In the genomic region with DNA sequence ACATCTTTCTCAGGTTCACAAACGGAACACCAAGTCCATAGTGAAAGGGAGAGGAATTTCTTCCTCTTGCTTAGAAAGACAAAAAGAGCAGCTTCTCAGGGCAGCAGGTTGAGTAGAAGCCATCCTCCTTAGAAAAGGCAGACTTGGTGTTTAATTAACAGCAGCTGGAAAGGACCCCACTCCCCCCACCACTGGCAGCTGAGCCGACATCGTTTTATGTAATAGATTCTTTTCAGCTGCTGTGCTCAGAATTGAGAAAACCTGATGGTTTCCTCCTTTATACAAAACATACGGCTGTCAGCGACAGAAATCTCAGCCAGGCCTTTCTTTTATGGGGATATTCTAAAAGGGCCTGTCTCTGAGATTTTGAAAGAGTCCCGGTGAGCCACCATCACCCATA, we compare ENCODE assay signal across 24 cellular contexts. TPM values are rescaled to one million over a fixed set of nuclear protein-coding genes. Genes with fewer than 3 reads are reported as not detected.
DNase-seq lines count a peak whose midpoint lies in the region; ATAC-seq and TF ChIP-seq lines count a peak whose summit lies in the region.
"Had no signal": no experiment of that assay in that cellular context is flagged by ENCODE, and none has a peak within 500 bp of the region (broad histone marks: within the 10 kb centered on the region; RNA-seq: fewer than 3 reads in every experiment).

No MANE protein-coding gene starts in this region.

- H3K36me3 Mint-ChIP-seq in activated naive CD4-positive, alpha-beta T cell treated with anti-CD3 and anti-CD28 coated beads, Interleukin-2, amount 50 U/mL, for 72 hours = peaks cover 18 to 22% of the 10 kb centered on the region in 2 donors
- no peaks in the 10 kb centered on the region for H3K36me3 Mint-ChIP-seq in mesothelial cell of epicardium
- H3K36me3 Mint-ChIP-seq: stimulated activated naive B cell treated with anti-CD40 and anti-IgM and Interleukin-4, amounts not matched to agents 10 μg/mL and 1 μg/mL and 100 μg/mL, for 72 hours had no signal

- ATAC-seq in activated naive CD4-positive, alpha-beta T cell treated with anti-CD3 and anti-CD28 coated beads, Interleukin-2, amount 50 U/mL, for 72 hours = no peak
- ATAC-seq in mucosa of descending colon (no peak), HG03135 (IDR thresholded peaks at IDR 0.05; ENCODE audit: unreplicated experiment) (no peak), GM21619 (IDR thresholded peaks at IDR 0.05; ENCODE audit: unreplicated experiment) (no peak)
- ATAC-seq: activated CD8-positive, alpha-beta T cell treated with anti-CD3 and anti-CD28 coated beads for 36 hours; foreskin keratinocyte; GM12878; lower lobe of right lung; Panc1; pancreas; stimulated activated naive B cell treated with anti-CD40 and anti-IgM and Interleukin-4, amounts not matched to agents 10 μg/mL and 1 μg/mL and 100 μg/mL, for 72 hours had no signal

- no peak overlapping the region for H3K9ac ChIP-seq in SK-N-MC (ENCODE audit: insufficient read length)

- no peak overlapping the region for H3K4me3 Mint-ChIP-seq in mesothelial cell of epicardium
- H3K4me3 Mint-ChIP-seq: activated B cell treated with CpG ODN at 0.5 μM for 24 hours; activated CD8-positive, alpha-beta T cell treated with anti-CD3 and anti-CD28 coated beads for 36 hours; stimulated activated naive B cell treated with anti-CD40 and anti-IgM and Interleukin-4, amounts not matched to agents 10 μg/mL and 1 μg/mL and 100 μg/mL, for 72 hours had no signal

- peaks cover 5% of the 10 kb centered on the region for H3K4me1 ChIP-seq in mucosa of descending colon (ENCODE audit: low read depth)
- H3K4me1 ChIP-seq: foreskin keratinocyte, pancreas had no signal

- TF ChIP-seq CTCF in mesothelial cell of epicardium (IDR thresholded peaks at IDR 0.05; ENCODE audit: unreplicated experiment) = no peak
- TF ChIP-seq CTCF in mucosa of descending colon (IDR thresholded peaks at IDR 0.05) = no peak

- intact Hi-C loops in mucosa of descending colon (cut with DNase I, micrococcal nuclease) = no loop called here

- H3K36me3 ChIP-seq in SK-N-MC (ENCODE audit: insufficient read depth, low read length) (no peaks in the 10 kb centered on the region), mucosa of descending colon (ENCODE audit: low read depth) (no peaks in the 10 kb centered on the region)
- H3K36me3 ChIP-seq: cardiac muscle cell, lower lobe of right lung, pancreas, thyroid gland had no signal

- peak overlapping the region; percentile 62 to 80 for H3K27ac Mint-ChIP-seq in activated naive CD4-positive, alpha-beta T cell treated with anti-CD3 and anti-CD28 coated beads, Interleukin-2, amount 50 U/mL, for 72 hours
- peak overlapping the region; percentile 65 for H3K27ac Mint-ChIP-seq in mesothelial cell of epicardium
- H3K27ac Mint-ChIP-seq: activated B cell treated with CpG ODN at 0.5 μM for 24 hours; activated CD8-positive, alpha-beta T cell treated with anti-CD3 and anti-CD28 coated beads for 36 hours; stimulated activated naive B cell treated with anti-CD40 and anti-IgM and Interleukin-4, amounts not matched to agents 10 μg/mL and 1 μg/mL and 100 μg/mL, for 72 hours had no signal

- H3K4me1 Mint-ChIP-seq in mesothelial cell of epicardium = peaks cover 60% of the 10 kb centered on the region
- H3K4me1 Mint-ChIP-seq: activated B cell treated with CpG ODN at 0.5 μM for 24 hours had no signal

- no peaks in the 10 kb centered on the region for H3K9me3 Mint-ChIP-seq in activated naive CD4-positive, alpha-beta T cell treated with anti-CD3 and anti-CD28 coated beads, Interleukin-2, amount 50 U/mL, for 72 hours
- H3K9me3 Mint-ChIP-seq in mesothelial cell of epicardium = no peaks in the 10 kb centered on the region
- H3K9me3 Mint-ChIP-seq: activated B cell treated with CpG ODN at 0.5 μM for 24 hours; activated CD8-positive, alpha-beta T cell treated with anti-CD3 and anti-CD28 coated beads for 36 hours; stimulated activated naive B cell treated with anti-CD40 and anti-IgM and Interleukin-4, amounts not matched to agents 10 μg/mL and 1 μg/mL and 100 μg/mL, for 72 hours had no signal

- DNase-seq in activated naive CD4-positive, alpha-beta T cell treated with anti-CD3 and anti-CD28 coated beads, Interleukin-2, amount 50 U/mL, for 72 hours (ENCODE audit: low spot score in 2 of 2) = no peak
- no peak for DNase-seq in activated naive CD4-positive, alpha-beta T cell (lab: John Stamatoyannopoulos, UW)
- DNase-seq in SK-N-MC (ENCODE audit: low read depth, low spot score) (no peak), mesothelial cell of epicardium (ENCODE audit: low spot score in 2 of 2, unreplicated experiment in 2 of 2) (no peak), mucosa of descending colon (no peak)
- DNase-seq: activated B cell treated with CpG ODN at 0.5 μM for 24 hours; activated CD8-positive, alpha-beta T cell treated with anti-CD3 and anti-CD28 coated beads for 36 hours; activated T-cell treated with anti-CD3 and anti-CD28 coated beads, Interleukin-2, amount 50 U/mL, for 1 hour; dorsolateral prefrontal cortex; foreskin keratinocyte; lower lobe of right lung; NCI-H1436 treated with DMSO at 0.1 percent for 48 hours; NCI-H82; pancreas; stimulated activated CD4-positive, alpha-beta T cell treated with anti-CD3 and anti-CD28 coated beads, Interleukin-1b, Interleukin-23, amount 100 ng/mL, for 48 hours; stimulated activated naive B cell treated with anti-CD40 and anti-IgM and Interleukin-4, amounts not matched to agents 10 μg/mL and 1 μg/mL and 100 μg/mL, for 72 hours; T-helper 9 cell; thyroid gland had no signal

- H3K9me3 ChIP-seq in SK-N-MC (ENCODE audit: low read depth, low read length) = no peaks in the 10 kb centered on the region
- no peaks in the 10 kb centered on the region for H3K9me3 ChIP-seq in mucosa of descending colon
- H3K9me3 ChIP-seq: lower lobe of right lung, pancreas, thyroid gland had no signal

- H3K27ac ChIP-seq in SK-N-MC = peak overlapping the region; percentile 7; the same call in 1 of the 2 replicates
- H3K27ac ChIP-seq: cardiac muscle cell, foreskin keratinocyte, lower lobe of right lung, pancreas, thyroid gland had no signal

- no peak overlapping the region for H3K4me3 ChIP-seq in SK-N-MC
- H3K4me3 ChIP-seq in mucosa of descending colon = no peak overlapping the region
- H3K4me3 ChIP-seq: cardiac muscle cell, dorsolateral prefrontal cortex, GM12878, lower lobe of right lung, pancreas, thyroid gland had no signal

- H3K27me3 Mint-ChIP-seq in mesothelial cell of epicardium (ENCODE audit: low read depth) = no peaks in the 10 kb centered on the region

RNA-seq across cellular contexts. Expression of gene MAN1C1, which starts 49.8 kb away (rescaled TPM):
- total RNA-seq in activated naive CD4-positive, alpha-beta T cell treated with anti-CD3 and anti-CD28 coated beads, Interleukin-2, amount 50 U/mL, for 72 hours = 10 to 100 TPM in 1 of 2 donors, 1 to 10 TPM in 1; 8.8 to 15.3 TPM
- 2.9 to 3.2 TPM (median 2.9 TPM) in 3 replicates for total RNA-seq in mesothelial cell of epicardium
- 10 to 100 TPM in 1 of 3 donors, 1 to 10 TPM in 2; 2.5 to 22.0 (median 6.1) TPM for total RNA-seq in mucosa of descending colon
- total RNA-seq: MCF 10A had no signal
